ENCODE assay signal across 13 cellular contexts in the genomic region with DNA sequence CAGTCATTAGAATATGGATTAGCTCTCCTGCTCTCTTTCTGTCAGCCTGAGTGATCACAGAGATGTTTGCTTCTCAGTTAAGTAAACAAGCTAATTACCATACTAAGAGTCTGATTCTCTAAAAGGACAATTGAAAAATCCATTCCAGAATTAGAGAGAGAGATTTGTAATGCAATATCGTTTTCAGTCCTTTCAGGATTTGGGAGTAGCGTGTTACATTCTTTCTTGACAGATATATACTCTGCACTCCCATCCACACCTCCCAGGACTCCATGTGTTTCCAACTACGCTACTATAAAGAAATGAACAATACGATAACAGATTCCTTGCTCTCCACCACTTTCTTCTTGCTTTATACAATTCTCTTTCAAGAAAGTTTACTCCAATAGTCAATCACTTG.
"Had no signal": no experiment of that assay in that cellular context is flagged by ENCODE, and none has a peak within 500 bp of the region (broad histone marks: within the 10 kb centered on the region; RNA-seq: fewer than 3 reads in every experiment).

No MANE protein-coding gene starts in this region.

- DNase-seq: activated B cell treated with CpG ODN at 0.5 μM for 24 hours; activated CD4-positive, alpha-beta T cell treated with anti-CD3 and anti-CD28 coated beads, Interleukin-2, amount 10 ng/mL, durations not matched to agents 7 days and 5 days; activated naive CD4-positive, alpha-beta T cell treated with anti-CD3 and anti-CD28 coated beads, Interleukin-2, amount 10 ng/mL, durations not matched to agents 7 days and 5 days; activated T-cell treated with anti-CD3 and anti-CD28 coated beads for 4 hours; adrenal gland; caudate nucleus; effector CD4-positive, alpha-beta T cell; heart left ventricle; mucosa of descending colon; naive thymus-derived CD8-positive, alpha-beta T cell; nucleus accumbens; right cardiac atrium; small intestine had no signal
